ENCODE assay signal across 25 cellular contexts in the genomic region with DNA sequence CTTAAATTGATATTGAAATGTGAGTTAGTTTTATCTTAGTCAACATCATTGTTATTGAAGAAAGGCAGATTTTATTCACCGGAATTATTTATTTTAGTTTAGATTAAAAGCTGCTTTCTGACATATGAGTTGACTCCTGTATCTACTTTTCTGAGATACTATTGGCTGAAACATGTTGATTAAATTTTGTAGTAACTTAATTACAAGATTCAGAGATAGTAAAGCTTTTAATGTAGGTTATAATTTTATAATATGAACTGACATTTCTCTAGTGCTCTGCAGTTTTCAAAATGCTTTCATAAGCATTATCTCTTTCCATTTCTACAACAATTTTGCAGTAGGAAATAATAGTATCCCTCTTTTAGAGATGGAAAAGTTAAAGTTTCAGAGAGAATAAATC.
"Had no signal": no experiment of that assay in that cellular context is flagged by ENCODE, and none has a peak within 500 bp of the region (broad histone marks: within the 10 kb centered on the region; RNA-seq: fewer than 3 reads in every experiment).

No MANE protein-coding gene starts in this region.

- H3K4me2 ChIP-seq: hepatocyte had no signal

- H3K36me3 ChIP-seq: colonic mucosa, esophagus squamous epithelium, gastroesophageal sphincter, heart left ventricle, left lung, lower lobe of right lung had no signal

- H3K4me1 ChIP-seq: colonic mucosa, esophagus squamous epithelium, gastroesophageal sphincter, heart left ventricle, left lung, lower lobe of right lung had no signal

- H2AFZ ChIP-seq: hepatocyte had no signal

- H3K4me3 ChIP-seq: colonic mucosa, esophagus squamous epithelium, gastroesophageal sphincter, heart left ventricle, hepatocyte, left lung, lower lobe of right lung, mucosa of descending colon had no signal

- H3K79me2 ChIP-seq: hepatocyte had no signal

- H3K27ac ChIP-seq: colonic mucosa, epithelial cell of prostate, esophagus squamous epithelium, gastroesophageal sphincter, heart left ventricle, hepatocyte, left lung, lower lobe of right lung had no signal

- DNase-seq: colonic mucosa; cortex of kidney; effector CD8-positive, alpha-beta T cell; effector memory CD8-positive, alpha-beta T cell; endodermal cell; erythroblast; esophagus squamous epithelium; foreskin fibroblast; foreskin melanocyte; heart left ventricle; hypothalamus; left cardiac atrium; left lung; left ventricle myocardium superior; lower lobe of right lung; mesenchymal stem cell; mucosa of descending colon; naive B cell; naive thymus-derived CD8-positive, alpha-beta T cell had no signal

- H3K9me3 ChIP-seq: colonic mucosa, esophagus squamous epithelium, gastroesophageal sphincter, heart left ventricle, left lung, lower lobe of right lung, mucosa of descending colon had no signal

- FAIRE-seq: islet of Langerhans, keratinocyte had no signal

- ATAC-seq: effector memory CD8-positive, alpha-beta T cell; esophagus mucosa; gastroesophageal sphincter; heart left ventricle; left cardiac atrium; left lung; left ventricle myocardium superior; lower lobe of right lung; mucosa of descending colon; naive thymus-derived CD8-positive, alpha-beta T cell had no signal

- H3K27me3 ChIP-seq: colonic mucosa, esophagus squamous epithelium, gastroesophageal sphincter, heart left ventricle, hepatocyte, left lung had no signal
